Comparison of ENCODE assay signal across 17 cellular contexts in the genomic region with DNA sequence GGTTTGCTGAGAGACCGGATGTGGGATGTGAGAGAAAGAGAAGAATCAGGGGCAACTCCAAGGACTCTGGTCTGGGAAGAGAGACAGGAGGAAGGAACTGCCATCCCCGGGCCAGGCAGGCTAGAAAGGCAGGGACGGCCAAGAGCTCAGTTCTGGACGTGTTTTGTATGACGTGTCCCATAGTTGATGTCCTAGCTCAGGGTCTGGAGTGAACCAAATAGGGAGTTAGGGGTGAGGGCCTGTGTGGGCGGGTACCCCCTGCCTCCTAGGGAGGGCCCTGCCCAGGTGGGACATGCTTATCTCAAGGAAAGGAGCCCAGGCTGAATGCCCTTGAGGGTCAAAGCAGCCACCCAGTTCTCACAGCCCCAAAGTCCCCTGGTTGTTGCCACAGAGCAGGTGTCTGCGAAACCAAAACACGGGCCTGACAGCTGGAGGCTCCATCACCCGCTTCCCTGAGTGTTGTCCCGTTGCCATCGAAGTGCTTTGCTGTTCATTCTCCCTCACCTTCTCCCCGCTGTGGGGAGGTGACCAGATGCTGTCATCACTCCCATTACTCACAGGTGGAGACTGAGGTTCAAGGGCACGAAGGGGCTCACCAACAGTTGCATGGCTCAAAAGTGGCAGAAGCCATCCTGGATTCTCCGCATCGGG. TPM values are rescaled to one million over a fixed set of nuclear protein-coding genes. Genes with fewer than 3 reads are reported as not detected.
A peak's percentile ranks its signal among the peaks of the same experiment; 100 is the strongest.
DNase-seq lines count a peak whose midpoint lies in the region; ATAC-seq, FAIRE-seq and TF ChIP-seq lines count a peak whose summit lies in the region.
"Had no signal": no experiment of that assay in that cellular context is flagged by ENCODE, and none has a peak within 500 bp of the region (broad histone marks: within the 10 kb centered on the region; RNA-seq: fewer than 3 reads in every experiment).

No MANE protein-coding gene starts in this region.

- intact Hi-C loops in MCF 10A (cut with micrococcal nuclease) (no loop called here), mammary epithelial cell (cut with micrococcal nuclease) (no loop called here), HepG2 (cut with micrococcal nuclease; ENCODE audit: unreplicated experiment) (no loop called here), testis (cut with DNase I; ENCODE audit: low total_unique reads) (no loop called here)

- peaks cover 51% of the 10 kb centered on the region for H3K4me1 Mint-ChIP-seq in MCF 10A (ENCODE audit: insufficient read depth, unreplicated experiment)
- H3K4me1 Mint-ChIP-seq: CD4-positive, alpha-beta memory T cell had no signal

- H3K27ac Mint-ChIP-seq in MCF 10A (ENCODE audit: low read depth, unreplicated experiment): peak overlapping the region; percentile 87
- H3K27ac Mint-ChIP-seq: CD4-positive, alpha-beta memory T cell had no signal

- TF ChIP-seq CTCF in MCF 10A (IDR thresholded peaks at IDR 0.05; ENCODE audit: unreplicated experiment) (no peak), mammary epithelial cell (conservative IDR thresholded peaks at IDR 0.05 in 1 of 2, IDR thresholded peaks at IDR 0.05 in 1 of 2; ENCODE audit: extremely low read depth in 1 of 2, insufficient read depth in 1 of 2, low read depth in 1 of 2, low read length in 2 of 2) (no peak), RWPE2 (IDR thresholded peaks at IDR 0.05; ENCODE audit: poor library complexity, severe bottlenecking) (no peak), HepG2 (CRISPR knock-in tag; IDR thresholded peaks at IDR 0.05) (no peak), testis (IDR thresholded peaks at IDR 0.05) (no peak)

- CTCF ChIA-PET in MCF 10A (lab: Yijun Ruan, JAX) (interaction anchor here (0.7 to 2.5 kb wide), 5 partner anchors 11 to 91 kb away, joined by 3 to 14 read pairs (median 5); no protein-coding TSS in a partner anchor), mammary epithelial cell (lab: Charles Lee; ENCODE audit: low non-redundant PET) (no interaction called here), HepG2 (lab: Yijun Ruan, JAX; ENCODE audit: low intra/inter-chr PET ratio, low total read pairs) (no interaction called here), HEK293T (lab: Yijun Ruan, JAX) (interaction anchor here (0.7 to 1.1 kb wide), 2 partner anchors 9 to 10 kb away, joined by 3 to 5 read pairs; no protein-coding TSS in a partner anchor)

- TF ChIP-seq RAD21 in HepG2 (CRISPR knock-in tag; IDR thresholded peaks at IDR 0.05): no peak

- dilution Hi-C loops in mammary epithelial cell (cut with HindIII; ENCODE audit: low sequenced_read_pairs): no loop called here

- no peak for ATAC-seq in RWPE2 (ENCODE audit: low read depth)
- ATAC-seq in HepG2: no peak

- DNase-seq in MCF 10A (ENCODE audit: unreplicated experiment): no peak
- no peak for DNase-seq in mammary epithelial cell
- DNase-seq in RWPE2 (ENCODE audit: low spot score): peak; percentile 47
- DNase-seq in HepG2 (ENCODE audit: low spot score): no peak
- no peak for DNase-seq in testis
- DNase-seq in C1 segment of cervical spinal cord (lab: John Stamatoyannopoulos, UW): no peak
- no peak for DNase-seq in pons (ENCODE audit: low spot score)
- DNase-seq in HEK293T (ENCODE audit: extremely low spot score): no peak
- DNase-seq: AML-193; CD4-positive, alpha-beta memory T cell; DND-41; GF-D8; NCI-H345; NCI-H526 treated with DMSO at 0.1 percent for 48 hours had no signal

- no peaks in the 10 kb centered on the region for H3K9me3 Mint-ChIP-seq in MCF 10A (ENCODE audit: unreplicated experiment)
- H3K9me3 Mint-ChIP-seq: IgD-negative memory B cell had no signal

- in situ Hi-C loops in mammary epithelial cell (cut with MboI; ENCODE audit: low sequenced_read_pairs in 2 of 2): no loop called here
- in situ Hi-C loops in HepG2 (cut with HindIII; ENCODE audit: extremely low pct_ligation_motif_present, low pct_unique_long_range_greater_than_20kb): no loop called here

- POLR2A ChIA-PET in MCF 10A (lab: Yijun Ruan, JAX): interaction anchor here (0.6 to 6.9 kb wide), 4 partner anchors 19 to 53 kb away, joined by 3 to 96 read pairs (median 3); no protein-coding TSS in a partner anchor
- POLR2A ChIA-PET in HepG2 (lab: Yijun Ruan, JAX): interaction anchor here (19.8 kb wide), 1 partner anchor 47 kb away, joined by 839 read pairs; no protein-coding TSS in a partner anchor
- POLR2A ChIA-PET in HEK293T (lab: Yijun Ruan, JAX): no interaction called here

- H3K4me1 ChIP-seq in mammary epithelial cell (ENCODE audit: insufficient read depth, low read length) (peaks cover 63% of the 10 kb centered on the region), RWPE2 (ENCODE audit: insufficient read depth, poor library complexity, severe bottlenecking) (peaks cover 55% of the 10 kb centered on the region), HepG2 (ENCODE audit: insufficient read depth, low read length) (peaks cover 96% of the 10 kb centered on the region), testis (peaks cover 40% of the 10 kb centered on the region)

- H3K4me3 ChIP-seq in mammary epithelial cell (replicated peaks in 1 of 3; ENCODE audit: insufficient read depth in 1 of 3, low read depth in 2 of 3, low read length in 3 of 3): no peak overlapping the region
- H3K4me3 ChIP-seq in RWPE2 (ENCODE audit: severe bottlenecking): no peak overlapping the region
- no peak overlapping the region for H3K4me3 ChIP-seq in HepG2 (replicated peaks in 1 of 3; ENCODE audit: insufficient read depth in 1 of 3, low read depth in 2 of 3, low read length in 3 of 3)
- no peak overlapping the region for H3K4me3 ChIP-seq in testis
- H3K4me3 ChIP-seq: SK-N-MC had no signal

- no peaks in the 10 kb centered on the region for H4K20me1 ChIP-seq in mammary epithelial cell (ENCODE audit: insufficient read depth, low read length)
- H4K20me1 ChIP-seq in HepG2 (ENCODE audit: insufficient read depth, low read length): no peaks in the 10 kb centered on the region

- H3K9ac ChIP-seq in mammary epithelial cell (ENCODE audit: insufficient read depth, low read length): no peak overlapping the region
- no peak overlapping the region for H3K9ac ChIP-seq in HepG2 (ENCODE audit: insufficient read depth, low read depth, low read length)

- H3K9me3 ChIP-seq in mammary epithelial cell (replicated peaks; ENCODE audit: insufficient read depth, low read length) (no peaks in the 10 kb centered on the region), RWPE2 (ENCODE audit: severe bottlenecking) (no peaks in the 10 kb centered on the region), HepG2 (ENCODE audit: low read length) (no peaks in the 10 kb centered on the region), testis (no peaks in the 10 kb centered on the region)

- H3K36me3 Mint-ChIP-seq in MCF 10A (ENCODE audit: insufficient read depth, unreplicated experiment): peaks cover 32% of the 10 kb centered on the region
- H3K36me3 Mint-ChIP-seq: CD4-positive, alpha-beta memory T cell had no signal

- no peak overlapping the region for H3K27ac ChIP-seq in mammary epithelial cell (ENCODE audit: insufficient read depth, low read depth, low read length)
- peak overlapping the region; percentile 98 for H3K27ac ChIP-seq in RWPE2 (ENCODE audit: poor library complexity, severe bottlenecking)
- peak overlapping the region; percentile 11 for H3K27ac ChIP-seq in HepG2 (ENCODE audit: extremely low read length, insufficient read depth, low read length)
- H3K27ac ChIP-seq in testis: peak overlapping the region; percentile 2 to 69
- H3K27ac ChIP-seq: SK-N-MC had no signal

- 89% methylated on average over 12 of the region's 15 CpGs for WGBS in mammary epithelial cell (ENCODE audit: low coverage, missing lambda C conversion rate)
- 93% methylated on average over 15 of the region's 15 CpGs for WGBS in HepG2 (ENCODE audit: low lambda C conversion rate)
- 85% methylated on average over 15 of the region's 15 CpGs for WGBS in testis, 2 donors

- H3K79me2 ChIP-seq in mammary epithelial cell (ENCODE audit: insufficient read depth, low read length) (peaks cover 48% of the 10 kb centered on the region), HepG2 (ENCODE audit: insufficient read depth, low read length) (peaks cover 3% of the 10 kb centered on the region)

- no peak for TF ChIP-seq EP300 in HepG2 (IDR thresholded peaks at IDR 0.05; ENCODE audit: low read depth in 2 of 2, low read length in 2 of 2)
- no peak for TF ChIP-seq EP300 in HepG2 (CRISPR knock-in tag; IDR thresholded peaks at IDR 0.05; ENCODE audit: borderline replicate concordance)

- H2AFZ ChIP-seq in mammary epithelial cell (ENCODE audit: low read depth, low read length) (no peak overlapping the region), HepG2 (ENCODE audit: low read length) (no peak overlapping the region)

- no peaks in the 10 kb centered on the region for H3K27me3 Mint-ChIP-seq in MCF 10A (ENCODE audit: insufficient read depth, unreplicated experiment)

- no peak for FAIRE-seq in HepG2 (lab: Jason Lieb, UNC)
- FAIRE-seq: D721Med had no signal

- H3K36me3 ChIP-seq in mammary epithelial cell (ENCODE audit: insufficient read depth, low read length) (no peaks in the 10 kb centered on the region), RWPE2 (ENCODE audit: low read depth) (peaks cover 21% of the 10 kb centered on the region), HepG2 (replicated peaks in 1 of 2; ENCODE audit: control insufficient read depth in 1 of 2, insufficient read depth in 2 of 2, low read length in 2 of 2) (0 out of 5 replicates have a peak, but pooled peaks cover 0 to 4% of the 10 kb centered on the region in 2 experiments), testis (ENCODE audit: low read depth, missing control alignments) (no peaks in the 10 kb centered on the region)

- BruUV-seq in MCF 10A (replicated peaks; lab: Mats Ljungman, UMichigan) (no TSS peak), mammary epithelial cell (replicated peaks; lab: Mats Ljungman, UMichigan) (no TSS peak), HepG2 (replicated peaks; lab: Mats Ljungman, UMichigan) (no TSS peak)

- no peak overlapping the region for H3K4me2 ChIP-seq in mammary epithelial cell (ENCODE audit: insufficient read depth, low read depth, low read length)
- peak overlapping the region; percentile 1; the same call in 1 of the 2 replicates for H3K4me2 ChIP-seq in HepG2 (ENCODE audit: low read depth, low read length)

- no peak for TF ChIP-seq POLR2A in HepG2 (IDR thresholded peaks at IDR 0.05; ENCODE audit: insufficient read depth in 1 of 2, low read depth in 2 of 2, low read length in 2 of 2)
- no peak for TF ChIP-seq POLR2A in testis (IDR thresholded peaks at IDR 0.05)

- H3K27me3 ChIP-seq in mammary epithelial cell (ENCODE audit: insufficient read depth, low read length) (no peaks in the 10 kb centered on the region), RWPE2 (ENCODE audit: insufficient read depth, poor library complexity, severe bottlenecking) (no peaks in the 10 kb centered on the region), HepG2 (ENCODE audit: control insufficient read depth in 1 of 2, insufficient read depth in 2 of 2, low read length in 2 of 2) (no peaks in the 10 kb centered on the region), testis (no peaks in the 10 kb centered on the region)

- H3K4me3 Mint-ChIP-seq in MCF 10A (ENCODE audit: unreplicated experiment): no peak overlapping the region
- H3K4me3 Mint-ChIP-seq: CD4-positive, alpha-beta memory T cell; IgD-negative memory B cell had no signal

RNA-seq across cellular contexts. Expression of a gene that starts 7.5 kb away (rescaled TPM):
- total RNA-seq in MCF 10A (2022) (209 and 293 TPM in 2 replicates), mammary epithelial cell (100 to 1,000 TPM in 1 of 2 donors, 10 to 100 TPM in 1; 80.7 to 113 TPM), HepG2 (2016; rRNA removed; fragmentation: Illumina TruSeq; extraction: Trizol) (18.0 and 25.2 TPM in 2 replicates), testis (10 to 100 TPM in 1 of 2 donors, 1 to 10 TPM in 1; 10.0 to 12.1 TPM)
- polyA plus RNA-seq in mammary epithelial cell (49.6 TPM), HepG2 (2011; rRNA removed) (50.5 and 50.7 TPM in 2 replicates), testis (ENCODE audit: insufficient read depth, low read depth, low replicate concordance) (15.4 TPM)
- polyA minus RNA-seq in mammary epithelial cell: 62.4 TPM
- total RNA-seq in HepG2 (2016; cell fraction: cytosol; rRNA removed; fragmentation: Illumina TruSeq; extraction: Trizol; ENCODE audit: low read depth): 13.3 and 13.8 TPM in 2 replicates
- total RNA-seq in HepG2 (2016; cell fraction: insoluble cytoplasmic fraction; rRNA removed; fragmentation: Illumina TruSeq; extraction: Trizol): 14.4 and 28.1 TPM in 2 replicates
- 23.1 and 25.2 TPM in 2 replicates for total RNA-seq in HepG2 (2016; cell fraction: membrane; rRNA removed; fragmentation: Illumina TruSeq; extraction: Trizol)
- total RNA-seq in HepG2 (2016; cell fraction: nucleus; rRNA removed; fragmentation: Illumina TruSeq; extraction: Trizol): 38.6 and 38.7 TPM in 2 replicates
- 19.0 and 24.0 TPM in 2 replicates for polyA plus RNA-seq in HepG2 (2011; cell fraction: cytosol; rRNA removed)
- 331 and 391 TPM in 2 replicates for polyA plus RNA-seq in HepG2 (2011; cell fraction: nucleus; rRNA removed)
- polyA plus RNA-seq in HepG2 (2012): 15.7 and 38.4 TPM in 2 replicates
- 15.1 and 15.9 TPM in 2 replicates for polyA plus RNA-seq in HepG2 (2016; cell fraction: cytosol; fragmentation: Illumina TruSeq; extraction: Trizol; ENCODE audit: low read depth)
- polyA plus RNA-seq in HepG2 (2016; cell fraction: insoluble cytoplasmic fraction; fragmentation: Illumina TruSeq; extraction: Trizol; ENCODE audit: low read depth): 17.3 and 21.5 TPM in 2 replicates
- 23.7 and 24.5 TPM in 2 replicates for polyA plus RNA-seq in HepG2 (2016; cell fraction: membrane; fragmentation: Illumina TruSeq; extraction: Trizol; ENCODE audit: low read depth)
- 84.3 and 87.4 TPM in 2 replicates for polyA plus RNA-seq in HepG2 (2016; cell fraction: nucleus; fragmentation: Illumina TruSeq; extraction: Trizol; ENCODE audit: insufficient read depth, low read depth)
- 73.4 and 78.1 TPM in 2 replicates for polyA minus RNA-seq in HepG2 (2011; rRNA and poly(A)+ RNA removed; ENCODE audit: low replicate concordance)
- polyA minus RNA-seq in HepG2 (2011; cell fraction: cytosol; rRNA and poly(A)+ RNA removed): 10.9 and 17.8 TPM in 2 replicates
- polyA minus RNA-seq in HepG2 (2011; cell fraction: nucleus; rRNA and poly(A)+ RNA removed): 61.9 and 63.1 TPM in 2 replicates
- polyA plus RNA-seq: CD4-positive, alpha-beta memory T cell had no signal

Comparison
In these comparisons a context has a peak if more than half of its experiments do, and no peak if none do; other contexts are left out.
1. CTCF ChIA-PET loops: an anchor here in MCF 10A (0.7 to 2.5 kb wide) and HEK293T (0.7 to 1.1 kb wide); none called in mammary epithelial cell and HepG2.